ENCODE assay signal across 8 cellular contexts in genomic region chr15:100341662-100342560, GRCh38. TPM values are rescaled to one million over a fixed set of nuclear protein-coding genes. Genes with fewer than 3 reads are reported as not detected.
A peak's percentile ranks its signal among the peaks of the same experiment; 100 is the strongest.
DNase-seq lines count a peak whose midpoint lies in the region; ATAC-seq and TF ChIP-seq lines count a peak whose summit lies in the region.

ADAMTS17 (minus strand) TSS chr15:100341975; CDS start chr15:100341899, 76 bp downstream.

- H3K4me3 Mint-ChIP-seq in activated CD4-positive, alpha-beta memory T cell treated with anti-CD3 and anti-CD28 coated beads for 36 hours: peak within 1 kb of the TSS; percentile 54

- peak; percentile 95 for ATAC-seq in GM18511 (IDR thresholded peaks at IDR 0.05; ENCODE audit: unreplicated experiment)
- ATAC-seq in HG03060 (IDR thresholded peaks at IDR 0.05; ENCODE audit: low read depth, unreplicated experiment): peak; percentile 98
- peak; percentile 90 to 97 (median 94) for ATAC-seq in right lobe of liver

- DNase-seq in NCI-H345 treated with DMSO at 0.1 percent for 48 hours (lab: John Stamatoyannopoulos, UW; ENCODE audit: unreplicated experiment) (peak; percentile 75), right lobe of liver (peak; percentile 96 to 97 (median 96)), SHP77 treated with DMSO at 0.1 percent for 48 hours (lab: John Stamatoyannopoulos, UW) (no peak)
- DNase-seq in activated CD4-positive, alpha-beta memory T cell treated with anti-CD3 and anti-CD28 coated beads for 36 hours: peak; percentile 95
- peak; percentile 85 to 89 for DNase-seq in stimulated activated CD4-positive, alpha-beta T cell treated with anti-CD3 and anti-CD28 coated beads, Interleukin-2, amount 100 ng/mL, for 48 hours

- H3K4me3 ChIP-seq in duodenal mucosa (ENCODE audit: low read depth in 1 of 2, low read length in 2 of 2) (peak within 1 kb of the TSS; percentile 64 to 65), right lobe of liver (peak within 1 kb of the TSS; percentile 81 to 87 (median 85))

- peak; percentile 96 to 98 (median 96) for TF ChIP-seq CTCF in right lobe of liver (IDR thresholded peaks at IDR 0.05)

- H3K4me1 Mint-ChIP-seq in activated CD4-positive, alpha-beta memory T cell treated with anti-CD3 and anti-CD28 coated beads for 36 hours (ENCODE audit: low read depth): peaks cover 15% of the 10 kb centered on the region

- no peaks in the 10 kb centered on the region for H3K27me3 Mint-ChIP-seq in activated CD4-positive, alpha-beta memory T cell treated with anti-CD3 and anti-CD28 coated beads for 36 hours

- H3K9me3 ChIP-seq in duodenal mucosa (ENCODE audit: control insufficient read depth in 1 of 2, low read length in 2 of 2): no peaks in the 10 kb centered on the region
- no peaks in the 10 kb centered on the region for H3K9me3 ChIP-seq in right lobe of liver

- no peak within 1 kb of the TSS for H3K27ac Mint-ChIP-seq in activated CD4-positive, alpha-beta memory T cell treated with anti-CD3 and anti-CD28 coated beads for 36 hours

- H3K9me3 Mint-ChIP-seq in activated CD4-positive, alpha-beta memory T cell treated with anti-CD3 and anti-CD28 coated beads for 36 hours: no peaks in the 10 kb centered on the region

- intact Hi-C loops in activated CD4-positive, alpha-beta memory T cell treated with anti-CD3 and anti-CD28 coated beads for 36 hours (cut with micrococcal nuclease): loop anchor here (1.0 to 5.0 kb wide), 4 partner anchors 12 to 860 kb away; partner anchors contain the start of genes ASB7 and LINS1
- intact Hi-C loops in right lobe of liver (cut with DNase I): no loop called here

- peak within 1 kb of the TSS in 1 of 2 donors; percentile 2 for H3K9ac ChIP-seq in duodenal mucosa (ENCODE audit: low read depth in 1 of 2, low read length in 2 of 2)

- H3K36me3 ChIP-seq in duodenal mucosa (ENCODE audit: control insufficient read depth in 1 of 2, insufficient read depth in 2 of 2, low read length in 2 of 2): no peaks in the 10 kb centered on the region
- H3K36me3 ChIP-seq in right lobe of liver: no peaks in the 10 kb centered on the region

- H3K4me1 ChIP-seq in duodenal mucosa (ENCODE audit: control insufficient read depth in 1 of 2, insufficient read depth in 2 of 2, low read length in 2 of 2) (peaks cover 4 to 7% of the 10 kb centered on the region in 2 donors), right lobe of liver (peaks cover 0 to 39% (median 5%) of the 10 kb centered on the region in 4 donors)

- TF ChIP-seq POLR2A in right lobe of liver (IDR thresholded peaks at IDR 0.05): peak; percentile 97

- 3% methylated on average over 11 of the region's 76 CpGs for WGBS in right lobe of liver (ENCODE audit: insufficient coverage, low coverage, low lambda C conversion rate, missing lambda C conversion rate)

- H3K27me3 ChIP-seq in duodenal mucosa (ENCODE audit: control insufficient read depth in 1 of 2, insufficient read depth in 2 of 2, low read length in 2 of 2) (peaks cover 2 to 4% of the 10 kb centered on the region in 2 donors), right lobe of liver (no peaks in the 10 kb centered on the region)

- POLR2A ChIA-PET in activated CD4-positive, alpha-beta memory T cell treated with anti-CD3 and anti-CD28 coated beads for 36 hours (lab: Charles Lee): interaction anchor here (1.0 kb wide), 1 partner anchor 9 kb away, joined by 5 read pairs; no protein-coding TSS in a partner anchor

- H3K27ac ChIP-seq in duodenal mucosa (ENCODE audit: low read depth, low read length) (no peak within 1 kb of the TSS), right lobe of liver (peak within 1 kb of the TSS; percentile 47 to 82 (median 59))

- H3K36me3 Mint-ChIP-seq in activated CD4-positive, alpha-beta memory T cell treated with anti-CD3 and anti-CD28 coated beads for 36 hours: no peaks in the 10 kb centered on the region

- CTCF ChIA-PET in activated CD4-positive, alpha-beta memory T cell treated with anti-CD3 and anti-CD28 coated beads for 36 hours (lab: Charles Lee): interaction anchor here (0.6 to 8.1 kb wide), 11 partner anchors 7 to 664 kb away, joined by 3 to 182 read pairs (median 3); partner anchors contain the start of genes ASB7 and LINS1

RNA-seq across cellular contexts. Expression of gene ADAMTS17, which starts in this region (rescaled TPM):
- 1 to 10 TPM in 1 of 2 experiments, under 1 TPM in 1; 0.99 to 1.2 TPM for total RNA-seq in activated CD4-positive, alpha-beta memory T cell treated with anti-CD3 and anti-CD28 coated beads for 36 hours
- total RNA-seq in right lobe of liver: 10 to 100 TPM; 14.6 to 34.7 (median 24.2) TPM

Comparison
In these comparisons a context has a peak if more than half of its experiments do, and no peak if none do; other contexts are left out.
1. RNA of gene ADAMTS17 (total RNA-seq): 14.6 to 34.7 TPM in right lobe of liver; 0.99 to 1.2 TPM in activated CD4-positive, alpha-beta memory T cell treated with anti-CD3 and anti-CD28 coated beads for 36 hours; every median in the first group is over 4 times any median in the second.
2. Peak in every context shown above with its lines, with median percentiles within 50 percentile points of each other: ATAC-seq.